In the genomic region with DNA sequence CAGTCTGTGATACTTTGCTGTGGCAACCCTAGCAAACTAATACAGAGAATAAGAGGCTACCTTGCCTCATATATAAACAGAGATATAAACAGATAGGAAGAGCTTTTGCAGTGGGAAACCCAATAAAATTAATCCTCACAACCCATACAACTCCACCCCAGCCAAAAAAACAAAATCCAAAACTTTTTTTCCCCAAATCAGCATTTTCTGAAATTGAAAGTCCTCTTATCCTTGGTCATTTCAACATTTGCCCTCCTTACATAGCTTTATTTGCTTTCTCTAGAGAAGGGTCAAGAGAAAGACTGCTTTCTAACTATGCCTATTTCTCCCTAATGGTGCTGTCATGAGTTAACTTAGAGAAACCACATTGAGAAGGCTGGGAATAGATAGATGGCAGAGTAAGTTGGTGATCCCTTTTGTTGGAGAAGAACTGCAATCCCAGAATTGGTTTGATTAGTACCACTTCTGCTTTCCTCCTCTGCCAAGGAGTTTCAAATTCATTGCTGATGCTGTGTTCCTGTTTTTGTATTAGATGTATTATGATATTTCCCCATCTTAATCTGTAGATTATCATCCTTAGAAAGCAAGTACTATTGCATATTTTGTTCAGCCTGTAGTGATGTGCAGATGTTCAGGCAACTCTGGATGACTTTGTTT, we compare ENCODE assay signal across 1 cellular context.
TF ChIP-seq lines count a peak whose summit lies in the region.

No MANE protein-coding gene starts in this region.

TF ChIP-seq in HepG2, 621 proteins besides CTCF, POLR2A, EP300 and RAD21 (continued from another document):
- TF ChIP-seq, protein P1, sequence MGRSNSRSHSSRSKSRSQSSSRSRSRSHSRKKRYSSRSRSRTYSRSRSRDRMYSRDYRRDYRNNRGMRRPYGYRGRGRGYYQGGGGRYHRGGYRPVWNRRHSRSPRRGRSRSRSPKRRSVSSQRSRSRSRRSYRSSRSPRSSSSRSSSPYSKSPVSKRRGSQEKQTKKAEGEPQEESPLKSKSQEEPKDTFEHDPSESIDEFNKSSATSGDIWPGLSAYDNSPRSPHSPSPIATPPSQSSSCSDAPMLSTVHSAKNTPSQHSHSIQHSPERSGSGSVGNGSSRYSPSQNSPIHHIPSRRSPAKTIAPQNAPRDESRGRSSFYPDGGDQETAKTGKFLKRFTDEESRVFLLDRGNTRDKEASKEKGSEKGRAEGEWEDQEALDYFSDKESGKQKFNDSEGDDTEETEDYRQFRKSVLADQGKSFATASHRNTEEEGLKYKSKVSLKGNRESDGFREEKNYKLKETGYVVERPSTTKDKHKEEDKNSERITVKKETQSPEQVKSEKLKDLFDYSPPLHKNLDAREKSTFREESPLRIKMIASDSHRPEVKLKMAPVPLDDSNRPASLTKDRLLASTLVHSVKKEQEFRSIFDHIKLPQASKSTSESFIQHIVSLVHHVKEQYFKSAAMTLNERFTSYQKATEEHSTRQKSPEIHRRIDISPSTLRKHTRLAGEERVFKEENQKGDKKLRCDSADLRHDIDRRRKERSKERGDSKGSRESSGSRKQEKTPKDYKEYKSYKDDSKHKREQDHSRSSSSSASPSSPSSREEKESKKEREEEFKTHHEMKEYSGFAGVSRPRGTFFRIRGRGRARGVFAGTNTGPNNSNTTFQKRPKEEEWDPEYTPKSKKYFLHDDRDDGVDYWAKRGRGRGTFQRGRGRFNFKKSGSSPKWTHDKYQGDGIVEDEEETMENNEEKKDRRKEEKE (IDR thresholded peaks at IDR 0.05): no peak
